ENCODE assay signal across 16 cellular contexts in the genomic region with DNA sequence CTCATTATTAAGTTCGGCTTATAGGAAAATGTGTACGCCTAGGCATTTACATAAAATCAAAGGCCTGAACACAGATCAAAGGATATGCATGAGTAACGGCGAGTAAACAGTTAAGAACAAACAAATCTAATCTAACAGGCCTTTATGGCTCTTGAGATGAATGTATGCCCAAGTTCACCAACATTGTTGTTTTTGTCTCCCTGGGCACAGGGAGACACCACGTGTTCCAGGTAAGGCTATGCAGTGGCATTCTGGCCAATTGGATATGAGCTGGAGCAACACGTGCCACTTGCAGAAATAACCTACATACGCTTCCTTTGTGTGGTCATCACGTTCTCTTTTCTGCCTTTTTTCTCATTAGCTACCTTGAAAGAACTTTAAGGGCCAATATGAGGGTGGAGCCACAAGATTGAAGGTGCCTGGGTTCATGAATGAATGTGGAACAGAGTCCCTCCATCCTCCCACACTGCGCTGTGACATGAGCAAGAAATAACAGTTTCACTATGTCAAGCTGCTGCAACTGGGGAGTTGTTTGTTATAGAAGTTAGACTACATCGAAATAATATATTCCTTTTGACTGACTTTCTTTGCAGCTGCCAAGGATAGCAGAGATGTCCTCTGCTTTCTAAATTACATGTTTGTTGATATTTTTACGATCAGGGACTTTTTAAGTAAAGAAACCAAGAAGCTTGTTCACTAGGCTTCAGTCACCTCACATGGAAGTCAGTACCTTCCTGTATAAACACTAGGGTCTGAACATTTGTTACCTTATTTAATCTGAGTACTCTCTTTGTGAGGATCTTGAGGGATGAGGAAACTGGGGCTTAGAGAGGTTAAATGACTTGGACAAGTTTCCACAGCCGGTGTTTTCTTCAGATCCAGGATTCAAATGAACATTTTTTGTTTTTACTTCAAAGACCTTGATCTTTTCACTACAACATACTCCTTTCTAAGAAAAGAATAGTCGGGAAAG.
DNase-seq lines count a peak whose midpoint lies in the region; ATAC-seq and TF ChIP-seq lines count a peak whose summit lies in the region.
"Had no signal": no experiment of that assay in that cellular context is flagged by ENCODE, and none has a peak within 500 bp of the region (broad histone marks: within the 10 kb centered on the region; RNA-seq: fewer than 3 reads in every experiment).

No MANE protein-coding gene starts in this region.

- H3K56ac ChIP-seq in IMR-90 (ENCODE audit: extremely low read depth, insufficient read depth, low read length), result no peak overlapping the region

- no peak overlapping the region for H3K4me3 ChIP-seq in IMR-90 (ENCODE audit: insufficient read depth, low read depth, low read length)
- H3K4me3 ChIP-seq in MM.1S (ENCODE audit: low read length), result no peak overlapping the region

- H2BK120ac ChIP-seq in IMR-90 (ENCODE audit: low read depth, low read length), result 0 out of 2 replicates have a peak overlapping the region, but pooled peaks have one; percentile 4

- dilution Hi-C loops in IMR-90 (cut with HindIII; ENCODE audit: low sequenced_read_pairs, unreplicated experiment), result no loop called here

- H4K5ac ChIP-seq in IMR-90 (ENCODE audit: low read depth, low read length), result no peak overlapping the region; the same call in 1 of the 2 replicates

- H4K20me1 ChIP-seq in IMR-90 (ENCODE audit: insufficient read depth, low read length) (no peaks in the 10 kb centered on the region), MM.1S (ENCODE audit: insufficient read depth, low read length) (no peaks in the 10 kb centered on the region)

- peaks cover 2% of the 10 kb centered on the region for H3K36me3 Mint-ChIP-seq in activated CD8-positive, alpha-beta memory T cell treated with anti-CD3 and anti-CD28 coated beads, Interleukin-2, amount 10 ng/mL, durations not matched to agents 7 days and 5 days
- H3K36me3 Mint-ChIP-seq in central memory CD8-positive, alpha-beta T cell (ENCODE audit: insufficient read depth), result no peaks in the 10 kb centered on the region
- H3K36me3 Mint-ChIP-seq in progenitor cell of endocrine pancreas (ENCODE audit: insufficient read depth), result no peaks in the 10 kb centered on the region
- H3K36me3 Mint-ChIP-seq: type B pancreatic cell had no signal

- H2AFZ ChIP-seq in IMR-90 (replicated peaks; ENCODE audit: low read length, poor library complexity) (no peak overlapping the region), MM.1S (ENCODE audit: low read length) (no peak overlapping the region)

- DNase-seq in activated CD8-positive, alpha-beta memory T cell treated with anti-CD3 and anti-CD28 coated beads, Interleukin-2, amount 10 ng/mL, durations not matched to agents 7 days and 5 days, result no peak
- DNase-seq in activated CD8-positive, alpha-beta memory T cell treated with anti-CD3 and anti-CD28 coated beads, Interleukin-2, amount 50 U/mL, for 48 hours, result no peak
- DNase-seq in IMR-90, result no peak
- DNase-seq in central memory CD8-positive, alpha-beta T cell (ENCODE audit: low spot score in 2 of 2), result no peak
- no peak for DNase-seq in progenitor cell of endocrine pancreas (ENCODE audit: low spot score, unreplicated experiment)
- no peak for DNase-seq in MM.1S
- DNase-seq in iPS-NIHi7 (ENCODE audit: extremely low spot score), result no peak
- DNase-seq: activated CD8-positive, alpha-beta memory T cell treated with anti-CD3 and anti-CD28 coated beads for 24 hours; DMS153; HCEC 1CT; NCI-H1105 treated with DMSO at 0.1 percent for 48 hours; NCI-H226; occipital lobe had no signal

- H2AK9ac ChIP-seq in IMR-90 (replicated peaks; ENCODE audit: low read depth, low read length, poor library complexity), result no peak overlapping the region

- ATAC-seq in activated CD8-positive, alpha-beta memory T cell treated with anti-CD3 and anti-CD28 coated beads, Interleukin-2, amount 10 ng/mL, durations not matched to agents 7 days and 5 days, result peak; percentile 33
- ATAC-seq in IMR-90 (ENCODE audit: low read depth) (no peak), GM18909 (IDR thresholded peaks at IDR 0.05; ENCODE audit: poor library complexity, unreplicated experiment) (no peak)
- peak; percentile 32 for ATAC-seq in central memory CD8-positive, alpha-beta T cell (replicated peaks; ENCODE audit: extremely low read depth, poor library complexity, severe bottlenecking)

- H3K27me3 ChIP-seq in IMR-90 (ENCODE audit: control insufficient read depth, insufficient read depth, low read length), result no peaks in the 10 kb centered on the region
- H3K27me3 ChIP-seq in MM.1S (replicated peaks; ENCODE audit: insufficient read depth, low read length), result no peaks in the 10 kb centered on the region

- no TSS peak for BruUV-seq in IMR-90 (replicated peaks; lab: Mats Ljungman, UMichigan)

- TF ChIP-seq POLR2A in IMR-90 (IDR thresholded peaks at IDR 0.05; ENCODE audit: low read depth, low read length), result no peak

- H3K4me2 ChIP-seq in IMR-90 (ENCODE audit: low read depth, low read length) (no peak overlapping the region), MM.1S (ENCODE audit: low read depth, low read length) (no peak overlapping the region)

- intact Hi-C loops in IMR-90 (cut with micrococcal nuclease), result no loop called here

- peaks cover 2% of the 10 kb centered on the region; the same call in 1 of the 2 replicates for H3K9me3 ChIP-seq in IMR-90 (ENCODE audit: control insufficient read depth, insufficient read depth, low read length)
- H3K9me3 ChIP-seq in MM.1S (replicated peaks; ENCODE audit: insufficient read depth, low read length), result no peaks in the 10 kb centered on the region

- no peaks in the 10 kb centered on the region for H3K79me2 ChIP-seq in MM.1S (ENCODE audit: low read length)

- no peak overlapping the region for H3K23ac ChIP-seq in IMR-90 (ENCODE audit: low read depth, low read length)

- no peak overlapping the region for H4K8ac ChIP-seq in IMR-90 (ENCODE audit: low read depth in 2 of 2, low read length in 2 of 2)

- H3K36me3 ChIP-seq in IMR-90 (ENCODE audit: control insufficient read depth, insufficient read depth, low read length) (no peaks in the 10 kb centered on the region), MM.1S (replicated peaks; ENCODE audit: insufficient read depth, low read length) (no peaks in the 10 kb centered on the region)

- no peaks in the 10 kb centered on the region for H3K9me1 ChIP-seq in IMR-90 (ENCODE audit: insufficient read depth, low read length)

- H2BK20ac ChIP-seq in IMR-90 (ENCODE audit: low read depth, low read length), result no peak overlapping the region

- CTCF ChIA-PET in activated CD8-positive, alpha-beta memory T cell treated with anti-CD3 and anti-CD28 coated beads, Interleukin-2, amount 10 ng/mL, durations not matched to agents 7 days and 5 days (lab: Charles Lee), result interaction anchor here (0.9 kb wide), 1 partner anchor 53 kb away, joined by 4 read pairs; no protein-coding TSS in a partner anchor
- CTCF ChIA-PET in IMR-90 (lab: Yijun Ruan, JAX), result no interaction called here

- H2BK5ac ChIP-seq in IMR-90 (ENCODE audit: low read depth, low read length, poor library complexity, severe bottlenecking), result no peak overlapping the region

- H3K79me1 ChIP-seq in IMR-90 (ENCODE audit: low read depth in 1 of 2, low read length in 2 of 2), result no peaks in the 10 kb centered on the region

- in situ Hi-C loops in IMR-90 (cut with MboI; ENCODE audit: low sequenced_read_pairs), result no loop called here

- H3K18ac ChIP-seq in IMR-90 (ENCODE audit: low read depth, low read length), result no peak overlapping the region

- H3K4me1 Mint-ChIP-seq in activated CD8-positive, alpha-beta memory T cell treated with anti-CD3 and anti-CD28 coated beads, Interleukin-2, amount 10 ng/mL, durations not matched to agents 7 days and 5 days, result peaks cover 11% of the 10 kb centered on the region
- peaks cover 16% of the 10 kb centered on the region for H3K4me1 Mint-ChIP-seq in central memory CD8-positive, alpha-beta T cell
- no peaks in the 10 kb centered on the region for H3K4me1 Mint-ChIP-seq in progenitor cell of endocrine pancreas (ENCODE audit: low read depth)

- TF ChIP-seq CTCF in IMR-90 (conservative IDR thresholded peaks at IDR 0.05; ENCODE audit: low read depth, low read length) (no peak), progenitor cell of endocrine pancreas (IDR thresholded peaks at IDR 0.05; ENCODE audit: unreplicated experiment) (no peak), MM.1S (IDR thresholded peaks at IDR 0.05; ENCODE audit: low read length) (no peak)

- no peaks in the 10 kb centered on the region for H3K9me3 Mint-ChIP-seq in activated CD8-positive, alpha-beta memory T cell treated with anti-CD3 and anti-CD28 coated beads, Interleukin-2, amount 10 ng/mL, durations not matched to agents 7 days and 5 days (ENCODE audit: low read depth)
- peaks cover 5% of the 10 kb centered on the region for H3K9me3 Mint-ChIP-seq in central memory CD8-positive, alpha-beta T cell
- H3K9me3 Mint-ChIP-seq in progenitor cell of endocrine pancreas (ENCODE audit: low read depth), result peaks cover 19% of the 10 kb centered on the region

- H3K27ac ChIP-seq in IMR-90 (ENCODE audit: insufficient read depth, low read length) (no peak overlapping the region), MM.1S (ENCODE audit: low read length) (no peak overlapping the region)

- H3K9ac ChIP-seq in IMR-90 (ENCODE audit: low read depth, low read length), result no peak overlapping the region
- H3K9ac ChIP-seq in MM.1S (ENCODE audit: low read length), result no peak overlapping the region

- H3K4ac ChIP-seq in IMR-90 (ENCODE audit: low read depth, low read length), result no peak overlapping the region

- no peaks in the 10 kb centered on the region for H3K9me2 ChIP-seq in MM.1S (replicated peaks; ENCODE audit: insufficient read depth, low read length)

- no peak for TF ChIP-seq RAD21 in IMR-90 (IDR thresholded peaks at IDR 0.05; ENCODE audit: low read length)

- 71% methylated on average over 1 of the region's 13 CpGs; no CpG with 5 or more reads in 1 of the 2 experiments for WGBS in IMR-90 (ENCODE audit: extremely low coverage in 2 of 2, insufficient read length in 1 of 2), 2 experiments

- H2AK5ac ChIP-seq in IMR-90 (ENCODE audit: low read depth, low read length), result no peak overlapping the region

- H3K27ac Mint-ChIP-seq in activated CD8-positive, alpha-beta memory T cell treated with anti-CD3 and anti-CD28 coated beads, Interleukin-2, amount 10 ng/mL, durations not matched to agents 7 days and 5 days, result no peak overlapping the region
- no peak overlapping the region for H3K27ac Mint-ChIP-seq in central memory CD8-positive, alpha-beta T cell (ENCODE audit: low read depth)
- peak overlapping the region; percentile 49 for H3K27ac Mint-ChIP-seq in progenitor cell of endocrine pancreas
- H3K27ac Mint-ChIP-seq: activated naive CD8-positive, alpha-beta T cell; type B pancreatic cell had no signal

- H3K4me3 Mint-ChIP-seq in activated CD8-positive, alpha-beta memory T cell treated with anti-CD3 and anti-CD28 coated beads, Interleukin-2, amount 10 ng/mL, durations not matched to agents 7 days and 5 days, result peak overlapping the region; percentile 1
- H3K4me3 Mint-ChIP-seq in central memory CD8-positive, alpha-beta T cell, result peak overlapping the region; percentile 38
- H3K4me3 Mint-ChIP-seq in progenitor cell of endocrine pancreas (ENCODE audit: low read depth), result no peak overlapping the region
- H3K4me3 Mint-ChIP-seq: activated naive CD8-positive, alpha-beta T cell; type B pancreatic cell had no signal

- peak overlapping the region; percentile 2; the same call in 1 of the 3 replicates for H2BK15ac ChIP-seq in IMR-90 (ENCODE audit: low read depth, low read length)

- H3F3A ChIP-seq in MM.1S (ENCODE audit: insufficient read depth, low read length), result no peaks in the 10 kb centered on the region

- H3K4me1 ChIP-seq in IMR-90 (ENCODE audit: control insufficient read depth, insufficient read depth, low read length), result no peaks in the 10 kb centered on the region
- H3K4me1 ChIP-seq in MM.1S (ENCODE audit: low read length), result no peaks in the 10 kb centered on the region

- H3K27me3 Mint-ChIP-seq in activated CD8-positive, alpha-beta memory T cell treated with anti-CD3 and anti-CD28 coated beads, Interleukin-2, amount 10 ng/mL, durations not matched to agents 7 days and 5 days, result no peaks in the 10 kb centered on the region
- H3K27me3 Mint-ChIP-seq in central memory CD8-positive, alpha-beta T cell, result no peaks in the 10 kb centered on the region
- no peaks in the 10 kb centered on the region for H3K27me3 Mint-ChIP-seq in progenitor cell of endocrine pancreas
- H3K27me3 Mint-ChIP-seq: activated naive CD8-positive, alpha-beta T cell; type B pancreatic cell had no signal

- H3K14ac ChIP-seq in IMR-90 (replicated peaks; ENCODE audit: low read depth, low read length), result no peak overlapping the region

- POLR2A ChIA-PET in IMR-90 (lab: Charles Lee; ENCODE audit: unreplicated experiment), result interaction anchor here (0.6 kb wide), 1 partner anchor 318 kb away, joined by 3 read pairs; no protein-coding TSS in a partner anchor

- H4K91ac ChIP-seq in IMR-90 (ENCODE audit: insufficient read depth, low read depth, low read length), result no peak overlapping the region

Comparison
In these comparisons a context has a peak if more than half of its experiments do, and no peak if none do; other contexts are left out.
1. ATAC-seq: peak in activated CD8-positive, alpha-beta memory T cell treated with anti-CD3 and anti-CD28 coated beads, Interleukin-2, amount 10 ng/mL, durations not matched to agents 7 days and 5 days (single experiment) and central memory CD8-positive, alpha-beta T cell (single experiment); none in IMR-90 (single experiment) and GM18909 (single experiment).